ENCODE assay signal across 22 cellular contexts in the genomic region with DNA sequence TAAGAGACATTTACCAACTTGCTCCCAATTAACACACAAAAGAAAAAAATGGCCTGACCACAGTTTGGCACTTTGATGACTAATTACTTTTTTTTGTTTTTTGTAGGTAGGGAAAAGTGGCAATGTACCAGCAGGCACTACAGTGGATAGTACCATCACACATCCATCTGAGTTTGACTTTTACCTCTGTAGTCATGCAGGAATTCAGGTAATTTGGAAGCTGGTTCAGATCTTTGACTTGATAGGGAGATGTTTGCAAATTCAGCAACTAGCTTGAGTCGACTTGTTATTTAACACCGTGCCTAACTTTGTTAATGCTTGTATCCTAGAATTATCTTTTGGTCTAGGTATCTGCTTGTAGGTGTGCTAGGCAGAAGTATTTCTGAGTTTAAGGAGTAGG. TPM values are rescaled to one million over a fixed set of nuclear protein-coding genes. Genes with fewer than 3 reads are reported as not detected.
A peak's percentile ranks its signal among the peaks of the same experiment; 100 is the strongest.
DNase-seq lines count a peak whose midpoint lies in the region; ATAC-seq and TF ChIP-seq lines count a peak whose summit lies in the region.
"Had no signal": no experiment of that assay in that cellular context is flagged by ENCODE, and none has a peak within 500 bp of the region (broad histone marks: within the 10 kb centered on the region; RNA-seq: fewer than 3 reads in every experiment).

No MANE protein-coding gene starts in this region.

- 0 out of 2 replicates have a peak overlapping the region, but pooled peaks have one; percentile 42 for H3K27ac ChIP-seq in HUES6 (ENCODE audit: low read depth, low read length)
- peak overlapping the region; percentile 69 to 78 for H3K27ac ChIP-seq in thoracic aorta
- H3K27ac ChIP-seq: BLaER1 treated with 17β-estradiol and CSF1 and Interleukin-3, amounts not matched to agents 10 nM and 100 nM had no signal

- peaks cover 40% of the 10 kb centered on the region for H3K36me3 ChIP-seq in HUES6 (ENCODE audit: control insufficient read depth, insufficient read depth, low read length)
- peaks cover 12% of the 10 kb centered on the region for H3K36me3 ChIP-seq in thoracic aorta

- no peak overlapping the region for H3K4me3 ChIP-seq in HUES6 (ENCODE audit: low read depth, low read length)
- H3K4me3 ChIP-seq in thoracic aorta: no peak overlapping the region
- H3K4me3 ChIP-seq: BLaER1 treated with 17β-estradiol and CSF1 and Interleukin-3, amounts not matched to agents 10 nM and 100 nM; HAP-1; upper lobe of left lung had no signal

- no peak for TF ChIP-seq CTCF in thoracic aorta (IDR thresholded peaks at IDR 0.05)

- H3K9me3 ChIP-seq in HUES6 (ENCODE audit: control insufficient read depth, insufficient read depth, low read depth, low read length): no peaks in the 10 kb centered on the region
- no peaks in the 10 kb centered on the region for H3K9me3 ChIP-seq in thoracic aorta
- H3K9me3 ChIP-seq: BLaER1 treated with 17β-estradiol and CSF1 and Interleukin-3, amounts not matched to agents 10 nM and 100 nM; HAP-1; upper lobe of left lung had no signal

- peak; percentile 14 for DNase-seq in astrocyte of the hippocampus (ENCODE audit: low read depth, low spot score)
- DNase-seq in iPS DF 4.7 (ENCODE audit: extremely low read depth, low spot score): peak; percentile 14
- DNase-seq in thoracic aorta (ENCODE audit: low spot score): no peak
- DNase-seq in SKM-1 (lab: John Stamatoyannopoulos, UW; ENCODE audit: unreplicated experiment): no peak
- DNase-seq in DMS79 (lab: John Stamatoyannopoulos, UW): no peak
- no peak for DNase-seq in HuH-7 (ENCODE audit: low spot score)
- DNase-seq in kidney tubule cell (ENCODE audit: low spot score): no peak
- DNase-seq: activated CD4-positive, CD25-positive, alpha-beta regulatory T cell; activated T-cell treated with anti-CD3 and anti-CD28 coated beads, Interleukin-2, amount 50 U/mL, for 4 hours; dermis blood vessel endothelial cell; DMS153; left ventricle myocardium superior; NCI-H1092 treated with DMSO at 0.1 percent for 48 hours; NCI-H187; NCI-H2171 treated with DMSO at 0.1 percent for 48 hours; NCI-H510A; T-helper 1 cell; upper lobe of left lung had no signal

- H3K27me3 ChIP-seq in HUES6 (ENCODE audit: control insufficient read depth, insufficient read depth, low read length) (no peaks in the 10 kb centered on the region), thoracic aorta (replicated peaks; ENCODE audit: insufficient read depth) (no peaks in the 10 kb centered on the region)
- H3K27me3 ChIP-seq: BLaER1 treated with 17β-estradiol and CSF1 and Interleukin-3, amounts not matched to agents 10 nM and 100 nM; upper lobe of left lung had no signal

- H3K4me1 ChIP-seq in HUES6 (ENCODE audit: control insufficient read depth, insufficient read depth, low read length) (peaks cover 12% of the 10 kb centered on the region), thoracic aorta (ENCODE audit: control insufficient read depth in 1 of 2, low read depth in 2 of 2) (peaks cover 23 to 47% of the 10 kb centered on the region in 2 donors)
- H3K4me1 ChIP-seq: HAP-1 had no signal

- no peak for ATAC-seq in thoracic aorta (ENCODE audit: insufficient number of reproducible peaks, low FRiP score, low read depth)
- ATAC-seq: activated T-cell treated with anti-CD3 and anti-CD28 coated beads, Interleukin-2, amount 50 U/mL, for 4 hours; sciatic nerve had no signal

- H3K9ac ChIP-seq in HUES6 (ENCODE audit: low read length): no peak overlapping the region
- H3K9ac ChIP-seq: BLaER1 treated with 17β-estradiol and CSF1 and Interleukin-3, amounts not matched to agents 10 nM and 100 nM had no signal

RNA-seq across cellular contexts. Expression of a gene that starts 33.0 kb away (rescaled TPM):
- total RNA-seq in thoracic aorta: 10 to 100 TPM; 23.6 to 25.3 TPM

RNA-seq across cellular contexts. Expression of a gene that starts 42.2 kb away (rescaled TPM):
- total RNA-seq in thoracic aorta: 10 to 100 TPM; 16.2 to 19.4 TPM

Comparison
In these comparisons a context has a peak if more than half of its experiments do, and no peak if none do; other contexts are left out.
1. DNase-seq: peak in astrocyte of the hippocampus (single experiment) and iPS DF 4.7 (single experiment); none in thoracic aorta (single experiment), SKM-1 (single experiment), DMS79 (single experiment), HuH-7 (single experiment) and kidney tubule cell (single experiment).